7 cellular contexts compared by ENCODE assay signal in the genomic region with DNA sequence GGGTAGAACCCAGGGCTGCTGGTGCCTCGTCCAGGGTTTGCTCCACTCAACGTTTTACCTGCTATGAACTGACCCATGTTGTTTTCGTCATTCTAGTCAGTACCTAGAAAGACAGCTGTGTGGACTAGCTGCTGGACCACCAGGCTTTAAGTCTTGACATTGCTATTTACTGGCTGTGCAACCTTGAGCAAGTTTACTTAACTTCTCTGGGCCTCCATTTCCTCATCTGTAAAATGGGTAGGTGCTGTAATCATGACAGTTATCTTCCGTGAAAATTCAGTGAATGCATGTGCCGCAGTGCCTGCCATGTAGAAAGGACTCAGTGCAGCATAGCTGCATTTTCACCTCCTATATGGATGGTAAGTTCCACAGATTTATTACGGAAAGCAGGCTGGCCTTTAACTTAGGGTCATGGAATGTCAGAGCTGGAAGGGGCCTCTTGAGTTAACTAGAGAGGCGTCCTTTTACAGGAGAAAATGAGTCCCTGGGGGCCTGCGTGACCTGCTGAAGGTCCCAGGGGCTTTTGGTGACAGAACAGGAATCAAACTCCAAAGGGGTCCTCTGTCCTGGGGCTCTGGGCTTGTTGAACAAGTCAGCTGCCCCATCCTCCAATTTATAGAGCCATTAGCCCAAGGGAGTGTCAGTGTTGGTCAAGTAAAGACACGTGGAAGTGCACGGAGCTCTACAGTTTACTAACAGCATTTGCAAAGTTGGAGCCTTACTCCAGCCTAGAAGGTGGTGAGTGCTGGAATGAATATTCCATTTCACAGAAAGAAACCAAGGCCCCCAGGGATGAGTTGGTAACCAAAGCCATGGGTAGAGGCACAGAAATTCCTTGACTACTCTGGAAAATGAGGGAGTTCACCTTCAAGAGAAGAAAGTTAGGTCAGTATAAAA. TPM values are rescaled to one million over a fixed set of nuclear protein-coding genes. Genes with fewer than 3 reads are reported as not detected.
A peak's percentile ranks its signal among the peaks of the same experiment; 100 is the strongest.
DNase-seq lines count a peak whose midpoint lies in the region; ATAC-seq and TF ChIP-seq lines count a peak whose summit lies in the region.

No MANE protein-coding gene starts in this region.

- 71 to 77% methylated on average over 10 of the region's 10 CpGs for WGBS in testis, 2 donors

- H3K27me3 Mint-ChIP-seq in brain: peaks cover 5% of the 10 kb centered on the region

- peak overlapping the region in 4 of 5 experiments; percentile 99 to 100 (median 100) for H3K27ac Mint-ChIP-seq in brain

- peaks cover 0 to 12% (median 0%) of the 10 kb centered on the region in 5 experiments for H3K9me3 Mint-ChIP-seq in brain

- H3K36me3 Mint-ChIP-seq in brain: no peaks in the 10 kb centered on the region

- DNase-seq in NB4 (ENCODE audit: low read depth) (peak; percentile 29), mesenteric fat pad (ENCODE audit: low spot score) (peak; percentile 26), testis (no peak), DMS79 treated with DMSO at 0.1 percent for 48 hours (lab: John Stamatoyannopoulos, UW) (no peak), amniotic stem cell (lab: John Stamatoyannopoulos, UW) (no peak)

- peak overlapping the region; percentile 76 to 96 for H3K27ac ChIP-seq in testis

- TF ChIP-seq CTCF in NB4 (IDR thresholded peaks at IDR 0.05; ENCODE audit: low read depth, low read length) (no peak), brain (conservative IDR thresholded peaks at IDR 0.05) (no peak), testis (IDR thresholded peaks at IDR 0.05) (no peak)

- intact Hi-C loops in testis (cut with DNase I; ENCODE audit: low total_unique reads): no loop called here

- peaks cover 92% of the 10 kb centered on the region for H3K4me1 Mint-ChIP-seq in brain

- peaks cover 52% of the 10 kb centered on the region for H3K4me1 ChIP-seq in testis

- no peaks in the 10 kb centered on the region for H3K36me3 ChIP-seq in testis (ENCODE audit: low read depth, missing control alignments)

- TF ChIP-seq POLR2A in NB4 (IDR thresholded peaks at IDR 0.05; ENCODE audit: extremely low read depth, insufficient read length) (no peak), testis (IDR thresholded peaks at IDR 0.05) (no peak)

- H3K4me3 ChIP-seq in NB4 (ENCODE audit: low read depth, low read length) (no peak overlapping the region), testis (no peak overlapping the region)

- H3K9me3 ChIP-seq in testis: no peaks in the 10 kb centered on the region

- no peak for ATAC-seq in GM18511 (IDR thresholded peaks at IDR 0.05; ENCODE audit: unreplicated experiment)

- H3K4me3 Mint-ChIP-seq in brain: peak overlapping the region; percentile 78 to 88 (median 84)

- H3K27me3 ChIP-seq in testis: no peaks in the 10 kb centered on the region

RNA-seq across cellular contexts. Expression of gene MALAT1, which starts 12.0 kb away (rescaled TPM):
- polyA plus RNA-seq in brain (ENCODE audit: insufficient read depth, low read depth, low replicate concordance) (7.1 TPM), testis (ENCODE audit: insufficient read depth, low read depth, low replicate concordance) (26.7 TPM)
- total RNA-seq in mesenteric fat pad (11,495 TPM), testis (1,000 to 10,000 TPM; 8,109 to 9,314 TPM)

RNA-seq across cellular contexts. Expression of gene SCYL1, which starts 38.1 kb away (rescaled TPM):
- polyA plus RNA-seq in brain (ENCODE audit: insufficient read depth, low read depth, low replicate concordance) (81.7 TPM), testis (ENCODE audit: insufficient read depth, low read depth, low replicate concordance) (127 TPM)
- total RNA-seq in mesenteric fat pad (87.0 TPM), testis (100 to 1,000 TPM; 131 to 160 TPM)

Comparison
In these comparisons a context has a peak if more than half of its experiments do, and no peak if none do; other contexts are left out.
1. DNase-seq: peak in NB4 (single experiment) and mesenteric fat pad (single experiment); none in testis (single experiment), DMS79 treated with DMSO at 0.1 percent for 48 hours (single experiment) and amniotic stem cell (single experiment).